ENCODE assay signal across 1 cellular context in the genomic region with DNA sequence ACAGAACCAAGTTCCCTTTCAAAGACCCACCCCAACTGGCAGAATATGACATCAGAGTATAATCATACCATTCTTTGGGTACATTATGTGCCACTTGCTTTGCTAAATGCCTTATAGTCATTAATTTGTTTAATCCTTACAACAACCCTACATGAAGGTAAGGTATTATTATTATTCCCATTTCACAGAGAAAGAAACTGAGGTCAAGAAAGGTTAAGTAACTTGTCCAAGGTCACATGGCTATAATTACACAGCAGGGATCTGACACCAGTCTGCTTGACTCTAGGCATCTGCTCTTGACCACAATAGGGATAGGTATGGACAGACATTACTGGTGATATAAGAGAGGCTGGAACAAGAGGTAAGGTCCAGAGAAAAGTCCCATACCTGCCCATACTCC.
TF ChIP-seq lines count a peak whose summit lies in the region.

No MANE protein-coding gene starts in this region.

TF ChIP-seq in K562, 482 proteins besides CTCF, POLR2A, EP300 and RAD21:
- TF ChIP-seq KDM1A (IDR thresholded peaks at IDR 0.05) (peak; percentile 68 to 74), BCOR (IDR thresholded peaks at IDR 0.05) (peak; percentile 88), CBFA2T3 (IDR thresholded peaks at IDR 0.05) (no peak), RBM25 (IDR thresholded peaks at IDR 0.05; ENCODE audit: low read depth, low read length, severe bottlenecking) (peak; percentile 96), ESRRA (IDR thresholded peaks at IDR 0.05; ENCODE audit: borderline replicate concordance, low read depth) (peak; percentile 95), RBM14 (IDR thresholded peaks at IDR 0.05; ENCODE audit: borderline replicate concordance, insufficient read depth, low read depth, low read length) (no peak), ZNF766 (CRISPR knock-in tag; conservative IDR thresholded peaks at IDR 0.05) (no peak), ADNP (tag; IDR thresholded peaks at IDR 0.05) (peak; percentile 73; the same call in 1 of the 2 replicates)
